23 cellular contexts compared by ENCODE assay signal in the genomic region with DNA sequence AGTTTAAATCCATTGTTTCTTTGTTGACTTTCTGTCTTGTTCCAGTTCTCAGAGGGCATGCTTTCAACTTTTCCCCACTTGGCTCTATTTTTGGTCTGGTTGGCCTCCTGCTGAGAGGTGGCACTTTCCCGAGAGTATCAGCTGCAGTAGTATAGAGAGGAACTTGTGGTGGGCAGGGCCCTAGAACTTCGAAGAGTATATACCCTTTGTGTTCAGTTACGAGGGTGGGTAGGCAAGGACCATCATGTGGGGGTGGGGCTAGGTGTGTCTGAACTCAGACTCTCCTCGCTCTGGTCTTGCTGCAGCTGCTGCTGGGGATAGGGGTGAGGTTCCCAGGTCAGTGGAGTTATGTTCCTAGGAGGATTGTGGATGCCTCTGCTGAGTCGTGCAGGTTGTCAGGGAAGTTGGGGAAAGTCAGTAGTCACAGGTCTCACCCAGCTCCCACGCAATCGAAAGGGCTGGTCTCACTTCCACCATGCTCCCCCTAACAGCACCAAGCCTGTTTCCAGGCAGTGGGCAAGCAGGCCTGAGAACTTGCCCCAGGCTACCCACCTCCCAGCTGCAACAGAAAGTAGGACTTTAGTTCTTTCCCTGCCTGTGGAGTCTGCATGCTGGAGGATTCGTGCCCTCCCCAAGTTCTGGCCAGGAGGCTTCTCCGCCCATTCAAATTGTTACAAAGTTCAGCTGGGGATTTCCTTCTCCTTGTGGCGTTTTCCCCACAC.
DNase-seq lines count a peak whose midpoint lies in the region; ATAC-seq, FAIRE-seq and TF ChIP-seq lines count a peak whose summit lies in the region.
"Had no signal": no experiment of that assay in that cellular context is flagged by ENCODE, and none has a peak within 500 bp of the region (broad histone marks: within the 10 kb centered on the region; RNA-seq: fewer than 3 reads in every experiment).

No MANE protein-coding gene starts in this region.

- TF ChIP-seq EP300 in K562 (IDR thresholded peaks at IDR 0.05; ENCODE audit: low read length), result no peak

- CTCF ChIA-PET in K562 (lab: Yijun Ruan, JAX; ENCODE audit: low intra/inter-chr PET ratio), result no interaction called here

- ATAC-seq in K562 (no peak), HG03521 (IDR thresholded peaks at IDR 0.05; ENCODE audit: unreplicated experiment) (no peak), GM19023 (IDR thresholded peaks at IDR 0.05; ENCODE audit: unreplicated experiment) (no peak)

- 87% methylated on average over 9 of the region's 10 CpGs for WGBS in K562 (ENCODE audit: insufficient coverage, low coverage, missing lambda C conversion rate)

- H3K27me3 ChIP-seq in K562 (ENCODE audit: control insufficient read depth in 2 of 2, insufficient read depth in 2 of 2, low read length in 2 of 2), result no peaks in the 10 kb centered on the region
- H3K27me3 ChIP-seq: BLaER1, MG63, Peyer's patch had no signal

- no peak overlapping the region for H3K27ac ChIP-seq in K562 (ENCODE audit: extremely low read depth, low read depth, low read length)
- H3K27ac ChIP-seq: BLaER1, Peyer's patch had no signal

- DNase-seq in CD1c-positive myeloid dendritic cell (ENCODE audit: extremely low spot score), result peak; percentile 26
- DNase-seq in HTR-8/SVneo (ENCODE audit: insufficient read length, low spot score), result no peak
- no peak for DNase-seq in K562 (ENCODE audit: extremely low read depth in 1 of 4, low spot score in 3 of 4)
- DNase-seq in myocyte (ENCODE audit: low read depth), result peak; percentile 24
- DNase-seq in activated T-cell treated with anti-CD3 and anti-CD28 coated beads, Interleukin-2, amount 50 U/mL, for 1 hour, result no peak
- DNase-seq in COLO829 (ENCODE audit: low spot score), result no peak
- DNase-seq: Caco-2; CD4-positive, alpha-beta memory T cell; EL; GF-D8; H7; MG63; NCI-H1694; NCI-H2029 treated with DMSO at 0.1 percent for 48 hours; NCI-H2227 treated with DMSO at 0.1 percent for 48 hours; NCI-H69; Peyer's patch; SK-N-SH; SW 1271 had no signal

- H3K36me3 ChIP-seq in K562 (ENCODE audit: control insufficient read depth, insufficient read depth, low read length), result no peaks in the 10 kb centered on the region
- H3K36me3 ChIP-seq: BLaER1, MG63, Peyer's patch had no signal

- no peak overlapping the region for H3K9ac ChIP-seq in K562 (ENCODE audit: insufficient read depth in 1 of 2, low read depth in 2 of 2, low read length in 2 of 2)
- H3K9ac ChIP-seq: BLaER1, SK-N-SH had no signal

- no peak for TF ChIP-seq POLR2A in K562 (conservative IDR thresholded peaks at IDR 0.05)

- no peak overlapping the region for H2AFZ ChIP-seq in K562 (ENCODE audit: low read depth, low read length)

- no peak overlapping the region for H3K4me2 ChIP-seq in K562 (ENCODE audit: insufficient read depth, low read length)
- H3K4me2 ChIP-seq: BLaER1, SK-N-SH had no signal

- TF ChIP-seq RAD21 in K562 (CRISPR knock-in tag; conservative IDR thresholded peaks at IDR 0.05 in 1 of 2, IDR thresholded peaks at IDR 0.05 in 1 of 2), result no peak

- H3K4me1 ChIP-seq in K562 (replicated peaks in 1 of 2; ENCODE audit: control insufficient read depth in 2 of 2, insufficient read depth in 2 of 2, low read length in 2 of 2), result peaks cover 0 to 18% of the 10 kb centered on the region in 2 experiments; a peak in 4 of 5 replicates
- H3K4me1 ChIP-seq: Peyer's patch had no signal

- in situ Hi-C loops in K562 (cut with MboI), result no loop called here

- H3K9me3 ChIP-seq in K562 (replicated peaks; ENCODE audit: control insufficient read depth, insufficient read depth, low read depth, low read length), result no peaks in the 10 kb centered on the region; the same call in 1 of the 2 replicates
- H3K9me3 ChIP-seq: Caco-2, MG63, Peyer's patch, SK-N-SH had no signal

- H3K4me3 ChIP-seq in K562, result no peak overlapping the region
- H3K4me3 ChIP-seq: BLaER1, MG63, Peyer's patch had no signal

- H4K20me1 ChIP-seq in K562 (replicated peaks; ENCODE audit: control insufficient read depth, insufficient read depth, low read length), result no peaks in the 10 kb centered on the region
- H4K20me1 ChIP-seq: BLaER1 had no signal

- intact Hi-C loops in K562 (cut with micrococcal nuclease), result no loop called here

- H3K79me2 ChIP-seq in K562 (ENCODE audit: control insufficient read depth, insufficient read depth, low read length), result no peaks in the 10 kb centered on the region

- no peak for TF ChIP-seq CTCF in K562 (IDR thresholded peaks at IDR 0.05 in 2 of 3, conservative IDR thresholded peaks at IDR 0.05 in 1 of 3; ENCODE audit: insufficient read depth in 2 of 3, low read depth in 1 of 3, low read length in 3 of 3)

- no peaks in the 10 kb centered on the region for H3K9me1 ChIP-seq in K562 (ENCODE audit: control insufficient read depth, insufficient read depth, low read length)

- peak; percentile 46 for FAIRE-seq in HTR-8/SVneo (lab: Jason Lieb, UNC)
- no peak for FAIRE-seq in K562 (lab: Jason Lieb, UNC)
- FAIRE-seq: GM18507 had no signal

- no TSS peak for BruUV-seq in K562 (replicated peaks; lab: Mats Ljungman, UMichigan)

- POLR2A ChIA-PET in K562 (lab: Yijun Ruan, JAX), result no interaction called here

TF ChIP-seq in K562, 482 proteins besides CTCF, POLR2A, EP300 and RAD21:
- TF ChIP-seq ZFP36 (IDR thresholded peaks at IDR 0.05; ENCODE audit: low read depth, low read length, partially characterized antibody) (peak; percentile 79), PHB (CRISPR knock-in tag; IDR thresholded peaks at IDR 0.05) (no peak)

Comparison
In these comparisons a context has a peak if more than half of its experiments do, and no peak if none do; other contexts are left out.
1. DNase-seq: peak in CD1c-positive myeloid dendritic cell (single experiment) and myocyte (single experiment); none in HTR-8/SVneo (single experiment), K562 (0 of 4), activated T-cell treated with anti-CD3 and anti-CD28 coated beads, Interleukin-2, amount 50 U/mL, for 1 hour (single experiment) and COLO829 (single experiment).